In the genomic region with DNA sequence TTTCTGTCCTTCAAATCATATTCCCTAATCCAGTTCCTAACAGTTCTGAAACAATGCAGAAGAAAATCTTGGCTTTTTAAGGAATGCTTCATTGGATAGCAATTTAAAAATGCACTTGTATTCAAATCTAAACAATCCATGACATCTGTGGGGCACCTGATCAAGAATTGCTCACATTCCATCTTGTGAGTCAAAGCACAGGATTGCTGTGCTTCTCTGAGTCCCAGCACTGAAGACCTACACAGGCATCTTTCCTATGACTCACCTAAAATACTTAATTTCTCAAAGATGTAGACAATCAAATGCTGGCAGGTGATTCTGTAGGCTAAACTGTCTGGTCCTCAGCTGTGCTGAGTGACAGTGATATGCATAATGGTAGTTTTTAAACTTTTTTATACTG, we compare ENCODE assay signal across 1 cellular context.
TF ChIP-seq lines count a peak whose summit lies in the region.

No MANE protein-coding gene starts in this region.

TF ChIP-seq in SK-N-SH, 30 proteins besides CTCF, POLR2A, EP300 and RAD21 (continued from another document):
- TF ChIP-seq NRF1 (IDR thresholded peaks at IDR 0.05; ENCODE audit: low read depth, low read length), result no peak
- TF ChIP-seq, protein P1, sequence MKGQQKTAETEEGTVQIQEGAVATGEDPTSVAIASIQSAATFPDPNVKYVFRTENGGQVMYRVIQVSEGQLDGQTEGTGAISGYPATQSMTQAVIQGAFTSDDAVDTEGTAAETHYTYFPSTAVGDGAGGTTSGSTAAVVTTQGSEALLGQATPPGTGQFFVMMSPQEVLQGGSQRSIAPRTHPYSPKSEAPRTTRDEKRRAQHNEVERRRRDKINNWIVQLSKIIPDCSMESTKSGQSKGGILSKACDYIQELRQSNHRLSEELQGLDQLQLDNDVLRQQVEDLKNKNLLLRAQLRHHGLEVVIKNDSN (IDR thresholded peaks at IDR 0.05; ENCODE audit: borderline replicate concordance, low read depth), result peak; percentile 70; the same call in 1 of the 2 replicates
- TF ChIP-seq ELF1 (IDR thresholded peaks at IDR 0.05), result no peak
- TF ChIP-seq GATA2 (CRISPR knock-in tag; IDR thresholded peaks at IDR 0.05), result no peak
- TF ChIP-seq CHD2 (IDR thresholded peaks at IDR 0.05; ENCODE audit: low read length, partially characterized antibody), result no peak
- no peak for TF ChIP-seq RCOR1 (IDR thresholded peaks at IDR 0.05; ENCODE audit: low read length)
- peak; percentile 76; the same call in 1 of the 2 replicates for TF ChIP-seq MEF2A (IDR thresholded peaks at IDR 0.05; ENCODE audit: borderline replicate concordance, low read depth)
- TF ChIP-seq RFX5 (IDR thresholded peaks at IDR 0.05; ENCODE audit: low read length), result no peak
- TF ChIP-seq, protein P2, sequence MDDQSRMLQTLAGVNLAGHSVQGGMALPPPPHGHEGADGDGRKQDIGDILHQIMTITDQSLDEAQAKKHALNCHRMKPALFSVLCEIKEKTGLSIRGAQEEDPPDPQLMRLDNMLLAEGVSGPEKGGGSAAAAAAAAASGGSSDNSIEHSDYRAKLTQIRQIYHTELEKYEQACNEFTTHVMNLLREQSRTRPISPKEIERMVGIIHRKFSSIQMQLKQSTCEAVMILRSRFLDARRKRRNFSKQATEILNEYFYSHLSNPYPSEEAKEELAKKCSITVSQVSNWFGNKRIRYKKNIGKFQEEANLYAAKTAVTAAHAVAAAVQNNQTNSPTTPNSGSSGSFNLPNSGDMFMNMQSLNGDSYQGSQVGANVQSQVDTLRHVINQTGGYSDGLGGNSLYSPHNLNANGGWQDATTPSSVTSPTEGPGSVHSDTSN (IDR thresholded peaks at IDR 0.05), result peak; percentile 89
- TF ChIP-seq GABPA (IDR thresholded peaks at IDR 0.05; ENCODE audit: low read depth), result no peak
- TF ChIP-seq SIN3A (IDR thresholded peaks at IDR 0.05; ENCODE audit: borderline replicate concordance, low read depth, low read length), result peak; percentile 55; the same call in 1 of the 2 replicates
- peak; percentile 99 for TF ChIP-seq TCF12 (IDR thresholded peaks at IDR 0.05)
- TF ChIP-seq, protein P3, sequence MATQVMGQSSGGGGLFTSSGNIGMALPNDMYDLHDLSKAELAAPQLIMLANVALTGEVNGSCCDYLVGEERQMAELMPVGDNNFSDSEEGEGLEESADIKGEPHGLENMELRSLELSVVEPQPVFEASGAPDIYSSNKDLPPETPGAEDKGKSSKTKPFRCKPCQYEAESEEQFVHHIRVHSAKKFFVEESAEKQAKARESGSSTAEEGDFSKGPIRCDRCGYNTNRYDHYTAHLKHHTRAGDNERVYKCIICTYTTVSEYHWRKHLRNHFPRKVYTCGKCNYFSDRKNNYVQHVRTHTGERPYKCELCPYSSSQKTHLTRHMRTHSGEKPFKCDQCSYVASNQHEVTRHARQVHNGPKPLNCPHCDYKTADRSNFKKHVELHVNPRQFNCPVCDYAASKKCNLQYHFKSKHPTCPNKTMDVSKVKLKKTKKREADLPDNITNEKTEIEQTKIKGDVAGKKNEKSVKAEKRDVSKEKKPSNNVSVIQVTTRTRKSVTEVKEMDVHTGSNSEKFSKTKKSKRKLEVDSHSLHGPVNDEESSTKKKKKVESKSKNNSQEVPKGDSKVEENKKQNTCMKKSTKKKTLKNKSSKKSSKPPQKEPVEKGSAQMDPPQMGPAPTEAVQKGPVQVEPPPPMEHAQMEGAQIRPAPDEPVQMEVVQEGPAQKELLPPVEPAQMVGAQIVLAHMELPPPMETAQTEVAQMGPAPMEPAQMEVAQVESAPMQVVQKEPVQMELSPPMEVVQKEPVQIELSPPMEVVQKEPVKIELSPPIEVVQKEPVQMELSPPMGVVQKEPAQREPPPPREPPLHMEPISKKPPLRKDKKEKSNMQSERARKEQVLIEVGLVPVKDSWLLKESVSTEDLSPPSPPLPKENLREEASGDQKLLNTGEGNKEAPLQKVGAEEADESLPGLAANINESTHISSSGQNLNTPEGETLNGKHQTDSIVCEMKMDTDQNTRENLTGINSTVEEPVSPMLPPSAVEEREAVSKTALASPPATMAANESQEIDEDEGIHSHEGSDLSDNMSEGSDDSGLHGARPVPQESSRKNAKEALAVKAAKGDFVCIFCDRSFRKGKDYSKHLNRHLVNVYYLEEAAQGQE (IDR thresholded peaks at IDR 0.05; ENCODE audit: low read depth, low read length), result no peak
- TF ChIP-seq, protein P4, sequence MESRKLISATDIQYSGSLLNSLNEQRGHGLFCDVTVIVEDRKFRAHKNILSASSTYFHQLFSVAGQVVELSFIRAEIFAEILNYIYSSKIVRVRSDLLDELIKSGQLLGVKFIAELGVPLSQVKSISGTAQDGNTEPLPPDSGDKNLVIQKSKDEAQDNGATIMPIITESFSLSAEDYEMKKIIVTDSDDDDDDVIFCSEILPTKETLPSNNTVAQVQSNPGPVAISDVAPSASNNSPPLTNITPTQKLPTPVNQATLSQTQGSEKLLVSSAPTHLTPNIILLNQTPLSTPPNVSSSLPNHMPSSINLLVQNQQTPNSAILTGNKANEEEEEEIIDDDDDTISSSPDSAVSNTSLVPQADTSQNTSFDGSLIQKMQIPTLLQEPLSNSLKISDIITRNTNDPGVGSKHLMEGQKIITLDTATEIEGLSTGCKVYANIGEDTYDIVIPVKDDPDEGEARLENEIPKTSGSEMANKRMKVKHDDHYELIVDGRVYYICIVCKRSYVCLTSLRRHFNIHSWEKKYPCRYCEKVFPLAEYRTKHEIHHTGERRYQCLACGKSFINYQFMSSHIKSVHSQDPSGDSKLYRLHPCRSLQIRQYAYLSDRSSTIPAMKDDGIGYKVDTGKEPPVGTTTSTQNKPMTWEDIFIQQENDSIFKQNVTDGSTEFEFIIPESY (IDR thresholded peaks at IDR 0.05; ENCODE audit: borderline replicate concordance, low read depth), result peak; percentile 75
- TF ChIP-seq JUND (IDR thresholded peaks at IDR 0.05), result peak; percentile 96
- no peak for TF ChIP-seq EZH2phosphoT487 (IDR thresholded peaks at IDR 0.05; ENCODE audit: borderline replicate concordance, low read depth)
- TF ChIP-seq FOSL2 (IDR thresholded peaks at IDR 0.05; ENCODE audit: borderline replicate concordance, low read depth), result peak; percentile 96
- peak; percentile 82; the same call in 1 of the 2 replicates for TF ChIP-seq POLR2AphosphoS5 (IDR thresholded peaks at IDR 0.05; ENCODE audit: low read depth, low read length)
- TF ChIP-seq FOXJ3 (CRISPR knock-in tag; IDR thresholded peaks at IDR 0.05), result no peak
- TF ChIP-seq YY1 (IDR thresholded peaks at IDR 0.05; ENCODE audit: low read depth), result no peak
- TF ChIP-seq MXI1 (IDR thresholded peaks at IDR 0.05; ENCODE audit: low read depth, low read length), result no peak
- TF ChIP-seq TEAD4 (IDR thresholded peaks at IDR 0.05; ENCODE audit: borderline replicate concordance, insufficient read depth), result peak; percentile 99
- TF ChIP-seq NFIC (IDR thresholded peaks at IDR 0.05; ENCODE audit: borderline replicate concordance), result peak; percentile 95
- TF ChIP-seq RXRA (IDR thresholded peaks at IDR 0.05; ENCODE audit: borderline replicate concordance, low read depth), result peak; percentile 85; the same call in 1 of the 2 replicates
